In the genomic region with DNA sequence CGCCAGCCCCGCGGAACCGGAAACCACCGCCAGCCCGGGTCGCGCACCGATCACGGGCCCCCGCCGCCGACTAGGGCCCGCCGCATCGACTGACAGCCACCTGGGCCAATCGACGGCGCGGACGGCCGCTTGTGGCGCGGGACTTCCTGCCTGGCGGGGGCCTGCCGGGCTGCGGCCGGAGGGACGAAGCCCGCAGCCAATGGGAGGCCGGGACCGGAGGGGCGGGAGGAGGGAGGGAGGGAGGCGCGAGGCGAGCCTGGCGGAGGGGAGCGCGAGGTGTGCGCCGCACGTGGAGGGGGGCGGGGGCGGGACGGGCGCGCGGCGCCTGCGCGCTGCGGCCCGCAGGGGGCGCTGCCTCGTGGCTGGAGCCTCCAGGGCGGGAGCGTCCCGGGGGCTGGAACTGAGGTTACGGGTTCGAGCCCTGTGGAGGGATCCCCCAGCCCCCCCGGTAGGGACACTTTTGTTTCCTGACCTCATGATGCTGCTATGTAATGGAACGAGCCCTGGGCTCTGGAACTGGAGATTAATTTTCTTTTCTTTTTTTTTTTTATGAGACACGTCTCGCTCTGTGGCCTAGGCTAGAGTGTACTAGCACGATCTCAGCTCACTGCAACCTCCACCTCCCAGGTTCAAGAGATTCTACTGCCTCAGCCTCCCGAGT, we compare ENCODE assay signal across 1 cellular context.
TF ChIP-seq lines count a peak whose summit lies in the region.

A gene with protein sequence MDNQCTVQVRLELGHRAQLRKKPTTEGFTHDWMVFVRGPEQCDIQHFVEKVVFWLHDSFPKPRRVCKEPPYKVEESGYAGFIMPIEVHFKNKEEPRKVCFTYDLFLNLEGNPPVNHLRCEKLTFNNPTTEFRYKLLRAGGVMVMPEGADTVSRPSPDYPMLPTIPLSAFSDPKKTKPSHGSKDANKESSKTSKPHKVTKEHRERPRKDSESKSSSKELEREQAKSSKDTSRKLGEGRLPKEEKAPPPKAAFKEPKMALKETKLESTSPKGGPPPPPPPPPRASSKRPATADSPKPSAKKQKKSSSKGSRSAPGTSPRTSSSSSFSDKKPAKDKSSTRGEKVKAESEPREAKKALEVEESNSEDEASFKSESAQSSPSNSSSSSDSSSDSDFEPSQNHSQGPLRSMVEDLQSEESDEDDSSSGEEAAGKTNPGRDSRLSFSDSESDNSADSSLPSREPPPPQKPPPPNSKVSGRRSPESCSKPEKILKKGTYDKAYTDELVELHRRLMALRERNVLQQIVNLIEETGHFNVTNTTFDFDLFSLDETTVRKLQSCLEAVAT (minus strand): TSS at position 45 of the 661 bp plus-strand sequence. CDS start 191 bp downstream, outside the sequence.

TF ChIP-seq in K562, 482 proteins besides CTCF, POLR2A, EP300 and RAD21 (continued from another document and continues in another):
- TF ChIP-seq, protein P1, sequence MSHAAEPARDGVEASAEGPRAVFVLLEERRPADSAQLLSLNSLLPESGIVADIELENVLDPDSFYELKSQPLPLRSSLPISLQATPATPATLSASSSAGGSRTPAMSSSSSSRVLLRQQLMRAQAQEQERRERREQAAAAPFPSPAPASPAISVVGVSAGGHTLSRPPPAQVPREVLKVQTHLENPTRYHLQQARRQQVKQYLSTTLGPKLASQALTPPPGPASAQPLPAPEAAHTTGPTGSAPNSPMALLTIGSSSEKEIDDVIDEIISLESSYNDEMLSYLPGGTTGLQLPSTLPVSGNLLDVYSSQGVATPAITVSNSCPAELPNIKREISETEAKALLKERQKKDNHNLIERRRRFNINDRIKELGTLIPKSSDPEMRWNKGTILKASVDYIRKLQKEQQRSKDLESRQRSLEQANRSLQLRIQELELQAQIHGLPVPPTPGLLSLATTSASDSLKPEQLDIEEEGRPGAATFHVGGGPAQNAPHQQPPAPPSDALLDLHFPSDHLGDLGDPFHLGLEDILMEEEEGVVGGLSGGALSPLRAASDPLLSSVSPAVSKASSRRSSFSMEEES (CRISPR knock-in tag; IDR thresholded peaks at IDR 0.05), result no peak
- no peak for TF ChIP-seq KLF1 (tag; IDR thresholded peaks at IDR 0.05)
- peak; percentile 68 for TF ChIP-seq PCBP1 (IDR thresholded peaks at IDR 0.05; ENCODE audit: low read depth, low read length, poor library complexity, severe bottlenecking)
- TF ChIP-seq PCBP2 (IDR thresholded peaks at IDR 0.05; ENCODE audit: low read depth, low read length, poor library complexity, severe bottlenecking), result no peak
- no peak for TF ChIP-seq DACH1 (IDR thresholded peaks at IDR 0.05; ENCODE audit: partially characterized antibody)
- no peak for TF ChIP-seq NR4A1 (CRISPR knock-in tag; IDR thresholded peaks at IDR 0.05)
- TF ChIP-seq NR4A1 (tag; IDR thresholded peaks at IDR 0.05), result no peak
- TF ChIP-seq ZNF274 (IDR thresholded peaks at IDR 0.05; ENCODE audit: borderline replicate concordance, low read depth, low read length), result no peak
- no peak for TF ChIP-seq ELF2 (CRISPR knock-in tag; IDR thresholded peaks at IDR 0.05)
- TF ChIP-seq, protein P2, sequence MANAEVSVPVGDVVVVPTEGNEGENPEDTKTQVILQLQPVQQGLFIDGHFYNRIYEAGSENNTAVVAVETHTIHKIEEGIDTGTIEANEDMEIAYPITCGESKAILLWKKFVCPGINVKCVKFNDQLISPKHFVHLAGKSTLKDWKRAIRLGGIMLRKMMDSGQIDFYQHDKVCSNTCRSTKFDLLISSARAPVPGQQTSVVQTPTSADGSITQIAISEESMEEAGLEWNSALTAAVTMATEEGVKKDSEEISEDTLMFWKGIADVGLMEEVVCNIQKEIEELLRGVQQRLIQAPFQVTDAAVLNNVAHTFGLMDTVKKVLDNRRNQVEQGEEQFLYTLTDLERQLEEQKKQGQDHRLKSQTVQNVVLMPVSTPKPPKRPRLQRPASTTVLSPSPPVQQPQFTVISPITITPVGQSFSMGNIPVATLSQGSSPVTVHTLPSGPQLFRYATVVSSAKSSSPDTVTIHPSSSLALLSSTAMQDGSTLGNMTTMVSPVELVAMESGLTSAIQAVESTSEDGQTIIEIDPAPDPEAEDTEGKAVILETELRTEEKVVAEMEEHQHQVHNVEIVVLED (CRISPR knock-in tag; IDR thresholded peaks at IDR 0.05), result peak; percentile 79
- TF ChIP-seq RNF2 (IDR thresholded peaks at IDR 0.05), result peak; percentile 32; the same call in 1 of the 2 replicates
- TF ChIP-seq MYC (IDR thresholded peaks at IDR 0.05; ENCODE audit: low read depth, low read length), result peak; percentile 95
- no peak for TF ChIP-seq MYC (CRISPR knock-in tag; IDR thresholded peaks at IDR 0.05; ENCODE audit: borderline replicate concordance, low read depth)
- peak; percentile 46; the same call in 1 of the 2 replicates for TF ChIP-seq EP400 (IDR thresholded peaks at IDR 0.05)
- no peak for TF ChIP-seq PML (IDR thresholded peaks at IDR 0.05; ENCODE audit: low read length)
- no peak for TF ChIP-seq TCF7 (IDR thresholded peaks at IDR 0.05; ENCODE audit: borderline replicate concordance)
- TF ChIP-seq ZNF561 (CRISPR knock-in tag; conservative IDR thresholded peaks at IDR 0.05), result no peak
- no peak for TF ChIP-seq BCOR (IDR thresholded peaks at IDR 0.05)
- peak; percentile 82; the same call in 1 of the 2 replicates for TF ChIP-seq CC2D1A (IDR thresholded peaks at IDR 0.05)
- TF ChIP-seq, protein P3, sequence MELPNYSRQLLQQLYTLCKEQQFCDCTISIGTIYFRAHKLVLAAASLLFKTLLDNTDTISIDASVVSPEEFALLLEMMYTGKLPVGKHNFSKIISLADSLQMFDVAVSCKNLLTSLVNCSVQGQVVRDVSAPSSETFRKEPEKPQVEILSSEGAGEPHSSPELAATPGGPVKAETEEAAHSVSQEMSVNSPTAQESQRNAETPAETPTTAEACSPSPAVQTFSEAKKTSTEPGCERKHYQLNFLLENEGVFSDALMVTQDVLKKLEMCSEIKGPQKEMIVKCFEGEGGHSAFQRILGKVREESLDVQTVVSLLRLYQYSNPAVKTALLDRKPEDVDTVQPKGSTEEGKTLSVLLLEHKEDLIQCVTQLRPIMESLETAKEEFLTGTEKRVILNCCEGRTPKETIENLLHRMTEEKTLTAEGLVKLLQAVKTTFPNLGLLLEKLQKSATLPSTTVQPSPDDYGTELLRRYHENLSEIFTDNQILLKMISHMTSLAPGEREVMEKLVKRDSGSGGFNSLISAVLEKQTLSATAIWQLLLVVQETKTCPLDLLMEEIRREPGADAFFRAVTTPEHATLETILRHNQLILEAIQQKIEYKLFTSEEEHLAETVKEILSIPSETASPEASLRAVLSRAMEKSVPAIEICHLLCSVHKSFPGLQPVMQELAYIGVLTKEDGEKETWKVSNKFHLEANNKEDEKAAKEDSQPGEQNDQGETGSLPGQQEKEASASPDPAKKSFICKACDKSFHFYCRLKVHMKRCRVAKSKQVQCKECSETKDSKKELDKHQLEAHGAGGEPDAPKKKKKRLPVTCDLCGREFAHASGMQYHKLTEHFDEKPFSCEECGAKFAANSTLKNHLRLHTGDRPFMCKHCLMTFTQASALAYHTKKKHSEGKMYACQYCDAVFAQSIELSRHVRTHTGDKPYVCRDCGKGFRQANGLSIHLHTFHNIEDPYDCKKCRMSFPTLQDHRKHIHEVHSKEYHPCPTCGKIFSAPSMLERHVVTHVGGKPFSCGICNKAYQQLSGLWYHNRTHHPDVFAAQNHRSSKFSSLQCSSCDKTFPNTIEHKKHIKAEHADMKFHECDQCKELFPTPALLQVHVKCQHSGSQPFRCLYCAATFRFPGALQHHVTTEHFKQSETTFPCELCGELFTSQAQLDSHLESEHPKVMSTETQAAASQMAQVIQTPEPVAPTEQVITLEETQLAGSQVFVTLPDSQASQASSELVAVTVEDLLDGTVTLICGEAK (IDR thresholded peaks at IDR 0.05), result peak; percentile 94
- TF ChIP-seq, protein P3 (CRISPR knock-in tag; IDR thresholded peaks at IDR 0.05), result no peak
- TF ChIP-seq FOSL1 (tag; conservative IDR thresholded peaks at IDR 0.05), result 0 out of 2 replicates have a peak, but pooled peaks have one; percentile 26
- peak; percentile 83 for TF ChIP-seq ELF1 (tag; IDR thresholded peaks at IDR 0.05)
- TF ChIP-seq MCM5 (IDR thresholded peaks at IDR 0.05; ENCODE audit: low read depth), result no peak
- TF ChIP-seq, protein P4, sequence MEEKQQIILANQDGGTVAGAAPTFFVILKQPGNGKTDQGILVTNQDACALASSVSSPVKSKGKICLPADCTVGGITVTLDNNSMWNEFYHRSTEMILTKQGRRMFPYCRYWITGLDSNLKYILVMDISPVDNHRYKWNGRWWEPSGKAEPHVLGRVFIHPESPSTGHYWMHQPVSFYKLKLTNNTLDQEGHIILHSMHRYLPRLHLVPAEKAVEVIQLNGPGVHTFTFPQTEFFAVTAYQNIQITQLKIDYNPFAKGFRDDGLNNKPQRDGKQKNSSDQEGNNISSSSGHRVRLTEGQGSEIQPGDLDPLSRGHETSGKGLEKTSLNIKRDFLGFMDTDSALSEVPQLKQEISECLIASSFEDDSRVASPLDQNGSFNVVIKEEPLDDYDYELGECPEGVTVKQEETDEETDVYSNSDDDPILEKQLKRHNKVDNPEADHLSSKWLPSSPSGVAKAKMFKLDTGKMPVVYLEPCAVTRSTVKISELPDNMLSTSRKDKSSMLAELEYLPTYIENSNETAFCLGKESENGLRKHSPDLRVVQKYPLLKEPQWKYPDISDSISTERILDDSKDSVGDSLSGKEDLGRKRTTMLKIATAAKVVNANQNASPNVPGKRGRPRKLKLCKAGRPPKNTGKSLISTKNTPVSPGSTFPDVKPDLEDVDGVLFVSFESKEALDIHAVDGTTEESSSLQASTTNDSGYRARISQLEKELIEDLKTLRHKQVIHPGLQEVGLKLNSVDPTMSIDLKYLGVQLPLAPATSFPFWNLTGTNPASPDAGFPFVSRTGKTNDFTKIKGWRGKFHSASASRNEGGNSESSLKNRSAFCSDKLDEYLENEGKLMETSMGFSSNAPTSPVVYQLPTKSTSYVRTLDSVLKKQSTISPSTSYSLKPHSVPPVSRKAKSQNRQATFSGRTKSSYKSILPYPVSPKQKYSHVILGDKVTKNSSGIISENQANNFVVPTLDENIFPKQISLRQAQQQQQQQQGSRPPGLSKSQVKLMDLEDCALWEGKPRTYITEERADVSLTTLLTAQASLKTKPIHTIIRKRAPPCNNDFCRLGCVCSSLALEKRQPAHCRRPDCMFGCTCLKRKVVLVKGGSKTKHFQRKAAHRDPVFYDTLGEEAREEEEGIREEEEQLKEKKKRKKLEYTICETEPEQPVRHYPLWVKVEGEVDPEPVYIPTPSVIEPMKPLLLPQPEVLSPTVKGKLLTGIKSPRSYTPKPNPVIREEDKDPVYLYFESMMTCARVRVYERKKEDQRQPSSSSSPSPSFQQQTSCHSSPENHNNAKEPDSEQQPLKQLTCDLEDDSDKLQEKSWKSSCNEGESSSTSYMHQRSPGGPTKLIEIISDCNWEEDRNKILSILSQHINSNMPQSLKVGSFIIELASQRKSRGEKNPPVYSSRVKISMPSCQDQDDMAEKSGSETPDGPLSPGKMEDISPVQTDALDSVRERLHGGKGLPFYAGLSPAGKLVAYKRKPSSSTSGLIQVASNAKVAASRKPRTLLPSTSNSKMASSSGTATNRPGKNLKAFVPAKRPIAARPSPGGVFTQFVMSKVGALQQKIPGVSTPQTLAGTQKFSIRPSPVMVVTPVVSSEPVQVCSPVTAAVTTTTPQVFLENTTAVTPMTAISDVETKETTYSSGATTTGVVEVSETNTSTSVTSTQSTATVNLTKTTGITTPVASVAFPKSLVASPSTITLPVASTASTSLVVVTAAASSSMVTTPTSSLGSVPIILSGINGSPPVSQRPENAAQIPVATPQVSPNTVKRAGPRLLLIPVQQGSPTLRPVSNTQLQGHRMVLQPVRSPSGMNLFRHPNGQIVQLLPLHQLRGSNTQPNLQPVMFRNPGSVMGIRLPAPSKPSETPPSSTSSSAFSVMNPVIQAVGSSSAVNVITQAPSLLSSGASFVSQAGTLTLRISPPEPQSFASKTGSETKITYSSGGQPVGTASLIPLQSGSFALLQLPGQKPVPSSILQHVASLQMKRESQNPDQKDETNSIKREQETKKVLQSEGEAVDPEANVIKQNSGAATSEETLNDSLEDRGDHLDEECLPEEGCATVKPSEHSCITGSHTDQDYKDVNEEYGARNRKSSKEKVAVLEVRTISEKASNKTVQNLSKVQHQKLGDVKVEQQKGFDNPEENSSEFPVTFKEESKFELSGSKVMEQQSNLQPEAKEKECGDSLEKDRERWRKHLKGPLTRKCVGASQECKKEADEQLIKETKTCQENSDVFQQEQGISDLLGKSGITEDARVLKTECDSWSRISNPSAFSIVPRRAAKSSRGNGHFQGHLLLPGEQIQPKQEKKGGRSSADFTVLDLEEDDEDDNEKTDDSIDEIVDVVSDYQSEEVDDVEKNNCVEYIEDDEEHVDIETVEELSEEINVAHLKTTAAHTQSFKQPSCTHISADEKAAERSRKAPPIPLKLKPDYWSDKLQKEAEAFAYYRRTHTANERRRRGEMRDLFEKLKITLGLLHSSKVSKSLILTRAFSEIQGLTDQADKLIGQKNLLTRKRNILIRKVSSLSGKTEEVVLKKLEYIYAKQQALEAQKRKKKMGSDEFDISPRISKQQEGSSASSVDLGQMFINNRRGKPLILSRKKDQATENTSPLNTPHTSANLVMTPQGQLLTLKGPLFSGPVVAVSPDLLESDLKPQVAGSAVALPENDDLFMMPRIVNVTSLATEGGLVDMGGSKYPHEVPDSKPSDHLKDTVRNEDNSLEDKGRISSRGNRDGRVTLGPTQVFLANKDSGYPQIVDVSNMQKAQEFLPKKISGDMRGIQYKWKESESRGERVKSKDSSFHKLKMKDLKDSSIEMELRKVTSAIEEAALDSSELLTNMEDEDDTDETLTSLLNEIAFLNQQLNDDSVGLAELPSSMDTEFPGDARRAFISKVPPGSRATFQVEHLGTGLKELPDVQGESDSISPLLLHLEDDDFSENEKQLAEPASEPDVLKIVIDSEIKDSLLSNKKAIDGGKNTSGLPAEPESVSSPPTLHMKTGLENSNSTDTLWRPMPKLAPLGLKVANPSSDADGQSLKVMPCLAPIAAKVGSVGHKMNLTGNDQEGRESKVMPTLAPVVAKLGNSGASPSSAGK (IDR thresholded peaks at IDR 0.05), result peak; percentile 78
- TF ChIP-seq SMARCB1 (IDR thresholded peaks at IDR 0.05; ENCODE audit: insufficient read length, low read depth), result no peak
- TF ChIP-seq, protein P5, sequence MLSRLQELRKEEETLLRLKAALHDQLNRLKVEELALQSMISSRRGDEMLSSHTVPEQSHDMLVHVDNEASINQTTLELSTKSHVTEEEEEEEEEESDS (CRISPR knock-in tag; IDR thresholded peaks at IDR 0.05), result no peak
